In genomic region chr4:152997771-152998487, GRCh38 we compare ENCODE assay signal across 17 cellular contexts.
DNase-seq lines count a peak whose midpoint lies in the region; ATAC-seq, FAIRE-seq and TF ChIP-seq lines count a peak whose summit lies in the region.
"Had no signal": no experiment of that assay in that cellular context is flagged by ENCODE, and none has a peak within 500 bp of the region (broad histone marks: within the 10 kb centered on the region; RNA-seq: fewer than 3 reads in every experiment).

No MANE protein-coding gene starts in this region.

- no peak overlapping the region; the same call in 1 of the 2 replicates for H2BK5ac ChIP-seq in H1 (ENCODE audit: low read depth, low read length)

- H3K36me3 ChIP-seq in H1 (ENCODE audit: control insufficient read depth in 2 of 4, insufficient read depth in 4 of 4, low read length in 3 of 4) = no peaks in the 10 kb centered on the region
- H3K36me3 ChIP-seq: Peyer's patch, tibial nerve had no signal

- no peak for TF ChIP-seq CTCF in H1 (IDR thresholded peaks at IDR 0.05; ENCODE audit: control extremely low read depth in 1 of 3, insufficient read depth in 1 of 3, low read depth in 1 of 3, low read length in 3 of 3)

- H3K4me2 ChIP-seq in H1 (ENCODE audit: insufficient read depth in 1 of 2, low read depth in 2 of 2, low read length in 2 of 2) = no peak overlapping the region

- POLR2A ChIA-PET in H1 (lab: Charles Lee; ENCODE audit: partially characterized antibody) = no interaction called here
- POLR2A ChIA-PET in T-cell (lab: Charles Lee) = interaction anchor here in 1 of 2 donors (0.6 kb wide), 1 partner anchor 91 kb away, joined by 3 read pairs; no protein-coding TSS in a partner anchor

- no peak for FAIRE-seq in H1 (lab: Jason Lieb, UNC)
- FAIRE-seq: HTR-8/SVneo had no signal

- DNase-seq in DMS53 (lab: John Stamatoyannopoulos, UW) (peak; percentile 95), M059J (ENCODE audit: low read depth) (peak; percentile 77), H1 (ENCODE audit: low read depth in 1 of 2, low spot score in 2 of 2) (no peak), mucosa of gallbladder (ENCODE audit: low spot score) (peak; percentile 46), NCI-H1417 treated with DMSO at 0.1 percent for 48 hours (lab: John Stamatoyannopoulos, UW) (no peak), T-cell (no peak)
- no peak for DNase-seq in activated CD8-positive, alpha-beta memory T cell treated with anti-CD3 and anti-CD28 coated beads, Interleukin-2, amount 50 U/mL, for 4 hours
- DNase-seq: HFFc6, NCI-H446 treated with DMSO at 0.1 percent for 48 hours, T-helper 2 cell had no signal

- no peaks in the 10 kb centered on the region for H3K36me3 Mint-ChIP-seq in T-cell

- H3K79me2 ChIP-seq in H1 (ENCODE audit: control insufficient read depth in 1 of 2, insufficient read depth in 2 of 2, low read length in 2 of 2) = no peaks in the 10 kb centered on the region

- no peaks in the 10 kb centered on the region for H3K4me1 Mint-ChIP-seq in T-cell
- H3K4me1 Mint-ChIP-seq: B cell had no signal

- peaks cover 23 to 29% of the 10 kb centered on the region in 2 donors for H3K27me3 Mint-ChIP-seq in T-cell
- H3K27me3 Mint-ChIP-seq: dendritic cell treated with granulocyte-macrophage colony-stimulating factor and Interleukin-4, amounts not matched to agents 40 ng/mL and 50 ng/mL, for 4 days had no signal

- no peak overlapping the region for H4K5ac ChIP-seq in H1 (ENCODE audit: insufficient read length, low read depth, low read length)

- no peak overlapping the region for H4K8ac ChIP-seq in H1 (ENCODE audit: extremely low read depth, insufficient read depth, low read length)

- H3K4me3 Mint-ChIP-seq in T-cell = no peak overlapping the region
- H3K4me3 Mint-ChIP-seq: activated T-helper 1 cell treated with anti-CD3 and anti-CD28 coated beads, Interleukin-12 subunit alpha, Interleukin-12 subunit beta, Interleukin-2, Interleukin-4 antibody, amounts not matched to agents 30 ng/mL and 10 ng/mL and 1 ng/mL, durations not matched to agents 14 hours and 24 hours and 36 hours; B cell; dendritic cell treated with granulocyte-macrophage colony-stimulating factor and Interleukin-4, amounts not matched to agents 40 ng/mL and 50 ng/mL, for 4 days; HFFc6 had no signal

- H3K56ac ChIP-seq in H1 (replicated peaks; ENCODE audit: insufficient read length, low read depth, low read length) = no peak overlapping the region

- H2BK120ac ChIP-seq in H1 (replicated peaks; ENCODE audit: low read depth, low read length) = no peak overlapping the region

- H2BK15ac ChIP-seq in H1 (ENCODE audit: low read length) = peak overlapping the region; percentile 54; the same call in 1 of the 2 replicates

- peak overlapping the region; percentile 60; the same call in 1 of the 2 replicates for H2AK5ac ChIP-seq in H1 (ENCODE audit: low read depth, low read length)

- peak overlapping the region; percentile 82; the same call in 1 of the 2 replicates for H2BK20ac ChIP-seq in H1 (ENCODE audit: low read length)

- H3K27ac Mint-ChIP-seq in T-cell = no peak overlapping the region
- H3K27ac Mint-ChIP-seq: activated T-helper 1 cell treated with anti-CD3 and anti-CD28 coated beads, Interleukin-12 subunit alpha, Interleukin-12 subunit beta, Interleukin-2, Interleukin-4 antibody, amounts not matched to agents 30 ng/mL and 10 ng/mL and 1 ng/mL, durations not matched to agents 14 hours and 24 hours and 36 hours; B cell; dendritic cell treated with granulocyte-macrophage colony-stimulating factor and Interleukin-4, amounts not matched to agents 40 ng/mL and 50 ng/mL, for 4 days; HFFc6 had no signal

- CTCF ChIA-PET in H1 (lab: Charles Lee; ENCODE audit: partially characterized antibody) = interaction anchor here (0.6 to 2.2 kb wide), 7 partner anchors 12 to 131 kb away, joined by 3 to 6 read pairs (median 5); partner anchors contain the start of gene FHDC1
- CTCF ChIA-PET in T-cell (lab: Charles Lee) = no interaction called here

- H3K4ac ChIP-seq in H1 (replicated peaks; ENCODE audit: insufficient read length, low read depth, low read length) = no peak overlapping the region

- ATAC-seq in GM21367 (IDR thresholded peaks at IDR 0.05; ENCODE audit: unreplicated experiment) (no peak), T-cell (replicated peaks in 1 of 4) (no peak)

- H3K9me3 Mint-ChIP-seq in T-cell = no peaks in the 10 kb centered on the region
- H3K9me3 Mint-ChIP-seq: activated T-helper 1 cell treated with anti-CD3 and anti-CD28 coated beads, Interleukin-12 subunit alpha, Interleukin-12 subunit beta, Interleukin-2, Interleukin-4 antibody, amounts not matched to agents 30 ng/mL and 10 ng/mL and 1 ng/mL, durations not matched to agents 14 hours and 24 hours and 36 hours; dendritic cell treated with granulocyte-macrophage colony-stimulating factor and Interleukin-4, amounts not matched to agents 40 ng/mL and 50 ng/mL, for 4 days; HFFc6 had no signal

- H3K14ac ChIP-seq in H1 (ENCODE audit: insufficient read length) = no peak overlapping the region

- H2AFZ ChIP-seq in H1 (ENCODE audit: low read length) = no peak overlapping the region

- no peak for TF ChIP-seq POLR2A in H1 (IDR thresholded peaks at IDR 0.05; ENCODE audit: control extremely low read depth in 1 of 2, low read depth in 2 of 2, low read length in 2 of 2)

- whole genome bisulfite sequencing in H1 (ENCODE audit: extremely low coverage in 1 of 2, insufficient coverage in 1 of 2, insufficient read length in 1 of 2, insufficient replicate concordance in 2 of 2, low coverage in 1 of 2, low lambda C conversion rate in 2 of 2, missing lambda C conversion rate in 1 of 2), 2 experiments = 87% methylated on average over 17 of the region's 17 CpGs; no CpG with 5 or more reads in 1 of the 2 experiments

- H3K79me1 ChIP-seq in H1 (ENCODE audit: low read depth, low read length) = no peaks in the 10 kb centered on the region

- no peak overlapping the region for H3K4me3 ChIP-seq in H1 (ENCODE audit: extremely low read depth in 1 of 4, insufficient read depth in 2 of 4, low read depth in 3 of 4, low read length in 4 of 4)
- H3K4me3 ChIP-seq: Peyer's patch, tibial nerve had no signal

- no peak overlapping the region for H3K23ac ChIP-seq in H1 (ENCODE audit: insufficient read length)

- H3K9me3 ChIP-seq in H1 (ENCODE audit: insufficient read depth in 2 of 2, low read depth in 1 of 2, low read length in 1 of 2) = no peaks in the 10 kb centered on the region
- H3K9me3 ChIP-seq: Peyer's patch, tibial nerve had no signal

- H4K91ac ChIP-seq in H1 (replicated peaks; ENCODE audit: insufficient read length, low read length) = peak overlapping the region; percentile 37

- H3K27me3 ChIP-seq in H1 (replicated peaks in 1 of 4; ENCODE audit: control insufficient read depth in 3 of 4, extremely low read depth in 1 of 4, insufficient read depth in 3 of 4, low read length in 3 of 4) = no peaks in the 10 kb centered on the region; a peak in 1 of 7 replicates
- H3K27me3 ChIP-seq: Peyer's patch, tibial nerve had no signal

- H3K4me1 ChIP-seq in H1 (replicated peaks in 1 of 4; ENCODE audit: control insufficient read depth in 3 of 4, insufficient read depth in 4 of 4, low read length in 3 of 4) = peaks cover 0 to 12% (median 7%) of the 10 kb centered on the region in 4 experiments; a peak in 3 of 7 replicates
- H3K4me1 ChIP-seq: tibial nerve had no signal

- no peak for TF ChIP-seq EP300 in H1 (IDR thresholded peaks at IDR 0.05; ENCODE audit: borderline replicate concordance in 1 of 2, low read depth in 2 of 2, low read length in 2 of 2)

- H4K20me1 ChIP-seq in H1 (replicated peaks in 1 of 2; ENCODE audit: control insufficient read depth in 1 of 2, insufficient read depth in 2 of 2, low read length in 2 of 2) = no peaks in the 10 kb centered on the region

- no peak overlapping the region for H3K9ac ChIP-seq in H1 (replicated peaks in 1 of 4; ENCODE audit: extremely low read depth in 1 of 4, low read depth in 3 of 4, low read length in 3 of 4)

- no peak overlapping the region for H3K18ac ChIP-seq in H1 (ENCODE audit: extremely low read depth, low read length)

- no peak overlapping the region for H3K27ac ChIP-seq in H1 (ENCODE audit: low read depth, low read length)
- H3K27ac ChIP-seq: Peyer's patch, tibial nerve had no signal

- peak overlapping the region; percentile 88 for H2BK12ac ChIP-seq in H1 (ENCODE audit: low read depth, low read length)

- H3K23me2 ChIP-seq in H1 (ENCODE audit: low read depth, low read length) = no peaks in the 10 kb centered on the region

- TF ChIP-seq RAD21 in H1 (IDR thresholded peaks at IDR 0.05 in 1 of 2, conservative IDR thresholded peaks at IDR 0.05 in 1 of 2; ENCODE audit: low read depth in 2 of 2, low read length in 2 of 2) = no peak

TF ChIP-seq in H1, 55 proteins besides CTCF, POLR2A, EP300 and RAD21:
- TF ChIP-seq SP1 (IDR thresholded peaks at IDR 0.05; ENCODE audit: low read depth, low read length) (no peak), CREB1 (IDR thresholded peaks at IDR 0.05) (no peak), RFX5 (IDR thresholded peaks at IDR 0.05; ENCODE audit: borderline replicate concordance, low read depth, low read length) (no peak), TAF1 (IDR thresholded peaks at IDR 0.05; ENCODE audit: low read depth, low read length) (no peak), CHD1 (IDR thresholded peaks at IDR 0.05; ENCODE audit: low read depth, low read length) (no peak), E2F6 (IDR thresholded peaks at IDR 0.05) (no peak), SRF (IDR thresholded peaks at IDR 0.05; ENCODE audit: low read depth, low read length) (no peak), SIN3A (conservative IDR thresholded peaks at IDR 0.05 in 1 of 2, IDR thresholded peaks at IDR 0.05 in 1 of 2; ENCODE audit: low read depth in 1 of 2, low read length in 2 of 2) (no peak), NRF1 (IDR thresholded peaks at IDR 0.05; ENCODE audit: low read depth, low read length) (no peak), CHD2 (IDR thresholded peaks at IDR 0.05; ENCODE audit: low read length) (no peak), CEBPB (IDR thresholded peaks at IDR 0.05; ENCODE audit: low read depth, low read length) (no peak)

Comparison
In these comparisons a context has a peak if more than half of its experiments do, and no peak if none do; other contexts are left out.
1. DNase-seq: peak in DMS53 (single experiment), M059J (single experiment) and mucosa of gallbladder (single experiment); none in H1 (0 of 2), NCI-H1417 treated with DMSO at 0.1 percent for 48 hours (single experiment), T-cell (0 of 34) and activated CD8-positive, alpha-beta memory T cell treated with anti-CD3 and anti-CD28 coated beads, Interleukin-2, amount 50 U/mL, for 4 hours (single experiment).